8 cellular contexts compared by ENCODE assay signal in genomic region chrX:107676559-107677378, GRCh38. TPM values are rescaled to one million over a fixed set of nuclear protein-coding genes. Genes with fewer than 3 reads are reported as not detected.
DNase-seq lines count a peak whose midpoint lies in the region; ATAC-seq and TF ChIP-seq lines count a peak whose summit lies in the region.

No MANE protein-coding gene starts in this region.

- H3K4me3 ChIP-seq in HL-60 (replicated peaks; ENCODE audit: insufficient read depth, low read length) (no peak overlapping the region), adrenal gland (peak overlapping the region in 2 of 4 donors; percentile 9 to 48), heart left ventricle (peak overlapping the region in 11 of 12 donors; percentile 23 to 57 (median 50)), psoas muscle (peak overlapping the region; percentile 59)

- H3K4me1 ChIP-seq in adrenal gland (replicated peaks in 1 of 2) (peaks cover 0 to 29% of the 10 kb centered on the region in 2 donors), heart left ventricle (peaks cover 0 to 68% (median 20%) of the 10 kb centered on the region in 12 donors), psoas muscle (peaks cover 24% of the 10 kb centered on the region)

- H3K27ac ChIP-seq in HL-60 (replicated peaks) (peak overlapping the region; percentile 94), adrenal gland (peak overlapping the region; percentile 72 to 96 (median 77)), heart left ventricle (peak overlapping the region; percentile 72 to 99 (median 89)), psoas muscle (peak overlapping the region; percentile 83)

- 4 to 36% (median 19%) methylated on average over 9 to 30 of the region's 30 CpGs for WGBS in adrenal gland, 4 donors
- WGBS in heart left ventricle, 4 donors, result 6 to 44% (median 23%) methylated on average over 20 to 30 of the region's 30 CpGs
- WGBS in psoas muscle, 3 donors, result 7 to 33% (median 19%) methylated on average over 23 to 30 of the region's 30 CpGs

- TF ChIP-seq CTCF in HL-60 (IDR thresholded peaks at IDR 0.05; ENCODE audit: insufficient read depth, low read length) (no peak), adrenal gland (IDR thresholded peaks at IDR 0.05) (no peak), heart left ventricle (IDR thresholded peaks at IDR 0.05) (no peak), psoas muscle (IDR thresholded peaks at IDR 0.05) (no peak)

- H3K9me3 ChIP-seq in adrenal gland (replicated peaks in 1 of 3) (no peaks in the 10 kb centered on the region), heart left ventricle (no peaks in the 10 kb centered on the region), psoas muscle (no peaks in the 10 kb centered on the region)

- DNase-seq in EL (peak; percentile 87), HL-60 (ENCODE audit: low read depth in 1 of 2, low spot score in 1 of 2) (no peak), adrenal gland (peak; percentile 80 to 94 (median 91)), heart left ventricle (peak; percentile 82 to 91 (median 89)), psoas muscle (peak; percentile 89 to 93), NCI-H1105 (lab: John Stamatoyannopoulos, UW) (no peak)

- ATAC-seq in SK-N-SH treated with all-trans-retinoic acid at 6 μM for 48 hours (peak; percentile 74), heart left ventricle (peak; percentile 38 to 70 (median 64)), psoas muscle (peak; percentile 66 to 73 (median 69)), GM18867 (IDR thresholded peaks at IDR 0.05; ENCODE audit: unreplicated experiment) (no peak)

- TF ChIP-seq POLR2A in adrenal gland (IDR thresholded peaks at IDR 0.05) (peak; percentile 42 to 61), heart left ventricle (IDR thresholded peaks at IDR 0.05) (peak in 1 of 2 donors; percentile 42)

- H3K36me3 ChIP-seq in adrenal gland (replicated peaks in 1 of 2) (no peaks in the 10 kb centered on the region), heart left ventricle (no peaks in the 10 kb centered on the region), psoas muscle (ENCODE audit: insufficient read depth in 1 of 2, low read depth in 1 of 2) (no peaks in the 10 kb centered on the region)

- intact Hi-C loops in adrenal gland (cut with DNase I), result loop anchor here (5.0 to 10.0 kb wide), 2 partner anchors 41 to 98 kb away; partner anchors contain the start of genes NCBP2L (in 1 of the 2) and TSC22D3 (in 1 of the 2)
- intact Hi-C loops in heart left ventricle (cut with DNase I), result loop anchor here in 3 of 10 donors (2.0 to 5.0 kb wide), 3 partner anchors 36 to 41 kb away; no protein-coding TSS in a partner anchor
- intact Hi-C loops in psoas muscle (cut with DNase I), result loop anchor here in 1 of 2 donors (5.0 kb wide), 1 partner anchor 36 kb away; no protein-coding TSS in a partner anchor

- H3K27me3 ChIP-seq in HL-60 (ENCODE audit: insufficient read depth, poor library complexity, severe bottlenecking) (no peaks in the 10 kb centered on the region), adrenal gland (no peaks in the 10 kb centered on the region), heart left ventricle (peaks cover 0 to 8% (median 0%) of the 10 kb centered on the region in 9 donors), psoas muscle (ENCODE audit: insufficient read depth in 3 of 3, low read length in 2 of 3) (peaks cover 0 to 21% (median 0%) of the 10 kb centered on the region in 3 donors)

TF ChIP-seq in SK-N-SH treated with all-trans-retinoic acid at 6 μM for 48 hours, 23 proteins besides CTCF, POLR2A, EP300 and RAD21:
- TF ChIP-seq ESRRG (CRISPR knock-in tag; IDR thresholded peaks at IDR 0.05), result no peak
- TF ChIP-seq TSHZ2 (CRISPR knock-in tag; IDR thresholded peaks at IDR 0.05), result no peak
- no peak for TF ChIP-seq CSDC2 (CRISPR knock-in tag; IDR thresholded peaks at IDR 0.05)
- no peak for TF ChIP-seq BACH2 (CRISPR knock-in tag; IDR thresholded peaks at IDR 0.05; ENCODE audit: borderline replicate concordance)
- no peak for TF ChIP-seq ZNF565 (CRISPR knock-in tag; conservative IDR thresholded peaks at IDR 0.05; ENCODE audit: low read depth)

RNA-seq across cellular contexts. Expression of gene PRPS1, which starts 48.5 kb away (rescaled TPM):
- 10 to 100 TPM in 7 of 8 donors, 1 to 10 TPM in 1; 9.9 to 55.1 (median 39.0) TPM for total RNA-seq in adrenal gland
- 10 to 100 TPM in 1 of 3 donors, 1 to 10 TPM in 2; 8.9 to 78.3 (median 9.4) TPM for polyA plus RNA-seq in adrenal gland
- total RNA-seq in heart left ventricle, result 10 to 100 TPM; 19.4 to 32.0 (median 25.0) TPM
- 10 to 100 TPM in 1 of 2 donors, 1 to 10 TPM in 1; 7.2 to 41.0 TPM for polyA plus RNA-seq in heart left ventricle
- total RNA-seq in psoas muscle, result 10 to 100 TPM; 30.5 to 48.4 (median 43.2) TPM
- 10 to 100 TPM; 20.7 to 63.2 (median 31.2) TPM for polyA plus RNA-seq in psoas muscle

Comparison
In these comparisons a context has a peak if more than half of its experiments do, and no peak if none do; other contexts are left out.
1. DNase-seq: peak in EL (single experiment), adrenal gland (7 of 7), heart left ventricle (5 of 5) and psoas muscle (2 of 2); none in HL-60 (0 of 2) and NCI-H1105 (single experiment).
2. Peak in every context shown above with its lines, with median percentiles within 50 percentile points of each other: H3K27ac ChIP-seq.